Comparison of ENCODE assay signal across 19 cellular contexts in the genomic region with DNA sequence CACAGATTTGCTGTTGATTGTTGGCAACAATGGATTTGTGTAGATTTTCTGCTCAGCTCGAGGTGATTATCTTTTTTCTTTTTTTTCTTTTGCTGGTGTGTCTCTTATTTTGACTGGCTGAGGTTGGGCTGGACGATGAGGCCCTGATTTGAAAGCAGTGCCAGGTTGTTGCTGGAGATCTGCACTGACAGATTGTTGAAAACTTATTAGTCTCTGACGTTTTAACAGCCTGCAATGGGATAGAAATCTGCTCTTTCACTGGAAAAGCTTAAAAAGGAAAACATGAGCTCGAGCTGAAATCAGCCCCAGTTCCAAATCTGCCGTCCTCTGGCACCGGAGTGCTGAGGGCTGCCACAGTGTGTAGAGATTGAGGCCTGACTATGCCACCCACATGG.
DNase-seq lines count a peak whose midpoint lies in the region; ATAC-seq and TF ChIP-seq lines count a peak whose summit lies in the region.
"Had no signal": no experiment of that assay in that cellular context is flagged by ENCODE, and none has a peak within 500 bp of the region (broad histone marks: within the 10 kb centered on the region; RNA-seq: fewer than 3 reads in every experiment).

No MANE protein-coding gene starts in this region.

- H3K36me3 ChIP-seq in gastrocnemius medialis: no peaks in the 10 kb centered on the region
- H3K36me3 ChIP-seq in CD4-positive, alpha-beta memory T cell (ENCODE audit: insufficient read depth, low read length): no peaks in the 10 kb centered on the region

- intact Hi-C loops in left ventricle myocardium superior (cut with micrococcal nuclease) (no loop called here), gastrocnemius medialis (cut with DNase I; ENCODE audit: low total_unique reads) (loop anchor here (10.0 kb wide), 1 partner anchor 404 kb away; no protein-coding TSS in a partner anchor)
- intact Hi-C loops in CD4-positive, alpha-beta memory T cell (cut with micrococcal nuclease): no loop called here

- TF ChIP-seq POLR2A in gastrocnemius medialis (IDR thresholded peaks at IDR 0.05): no peak

- in situ Hi-C loops in gastrocnemius medialis (cut with MboI; ENCODE audit: low sequenced_read_pairs in 4 of 4): loop anchor here (25.0 kb wide), 1 partner anchor 402 kb away; no protein-coding TSS in a partner anchor

- ATAC-seq in left ventricle myocardium superior (peak; percentile 76), gastrocnemius medialis (peak in 1 of 2 donors; percentile 21), HG02763 (IDR thresholded peaks at IDR 0.05; ENCODE audit: unreplicated experiment) (no peak)
- ATAC-seq: activated CD4-positive, CD25-positive, alpha-beta regulatory T cell treated with anti-CD3 and anti-CD28 coated beads, Interleukin-2, amount 50 U/mL, for 24 hours; foreskin keratinocyte; T-cell had no signal

- DNase-seq in D341Med (ENCODE audit: low spot score) (peak; percentile 25), cerebellar cortex (ENCODE audit: low spot score) (peak; percentile 70), left ventricle myocardium superior (peak; percentile 37), gastrocnemius medialis (peak in 1 of 2 donors; percentile 22), retina (no peak), 8988T (no peak)
- DNase-seq in CD4-positive, alpha-beta memory T cell: no peak
- DNase-seq: CD8-positive, alpha-beta memory T cell; cortex of kidney; foreskin keratinocyte; GF-D8; NCI-H1048; NCI-H226; stimulated activated naive CD4-positive, alpha-beta T cell; T-cell had no signal

- H3K4me3 Mint-ChIP-seq in CD4-positive, alpha-beta memory T cell: no peak overlapping the region
- H3K4me3 Mint-ChIP-seq: activated naive CD8-positive, alpha-beta T cell; CD8-positive, alpha-beta memory T cell; T-cell had no signal

- H3K4me3 ChIP-seq in gastrocnemius medialis: peak overlapping the region in 3 of 4 donors; percentile 38 to 55 (median 40)
- no peak overlapping the region for H3K4me3 ChIP-seq in CD4-positive, alpha-beta memory T cell (ENCODE audit: low read length in 2 of 2)

- no peaks in the 10 kb centered on the region for H3K36me3 Mint-ChIP-seq in CD4-positive, alpha-beta memory T cell
- H3K36me3 Mint-ChIP-seq: activated naive CD8-positive, alpha-beta T cell; CD8-positive, alpha-beta memory T cell; IgD-negative memory B cell; T-cell had no signal

- TF ChIP-seq CTCF in gastrocnemius medialis (IDR thresholded peaks at IDR 0.05 in 4 of 5, conservative IDR thresholded peaks at IDR 0.05 in 1 of 5): no peak

- CTCF ChIA-PET in CD4-positive, alpha-beta memory T cell (lab: Charles Lee; ENCODE audit: partially characterized antibody): interaction anchor here (0.9 to 1.5 kb wide), 4 partner anchors 9 to 29 kb away, joined by 3 to 4 read pairs (median 4); no protein-coding TSS in a partner anchor

- H3K27ac ChIP-seq in gastrocnemius medialis: peak overlapping the region; percentile 53 to 76 (median 62)
- no peak overlapping the region for H3K27ac ChIP-seq in CD4-positive, alpha-beta memory T cell (ENCODE audit: low read depth, low read length)
- H3K27ac ChIP-seq: foreskin keratinocyte had no signal

- H3K4me1 ChIP-seq in gastrocnemius medialis: peaks cover 13 to 15% of the 10 kb centered on the region in 2 donors
- no peaks in the 10 kb centered on the region for H3K4me1 ChIP-seq in CD4-positive, alpha-beta memory T cell (ENCODE audit: insufficient read depth, low read length)

- H3K9me3 ChIP-seq in gastrocnemius medialis: no peaks in the 10 kb centered on the region
- H3K9me3 ChIP-seq in CD4-positive, alpha-beta memory T cell (ENCODE audit: control insufficient read depth in 1 of 2, low read length in 2 of 2): no peaks in the 10 kb centered on the region

- H3K27ac Mint-ChIP-seq in CD4-positive, alpha-beta memory T cell: peak overlapping the region in 1 of 7 donors; percentile 13
- H3K27ac Mint-ChIP-seq: activated naive CD8-positive, alpha-beta T cell; IgD-negative memory B cell; T-cell had no signal

- no peaks in the 10 kb centered on the region for H3K4me1 Mint-ChIP-seq in CD4-positive, alpha-beta memory T cell
- H3K4me1 Mint-ChIP-seq: CD8-positive, alpha-beta memory T cell; IgD-negative memory B cell; T-cell had no signal

- H3K27me3 Mint-ChIP-seq in CD4-positive, alpha-beta memory T cell: no peaks in the 10 kb centered on the region
- H3K27me3 Mint-ChIP-seq: activated naive CD8-positive, alpha-beta T cell; IgD-negative memory B cell; T-cell had no signal

- no peaks in the 10 kb centered on the region for H3K27me3 ChIP-seq in gastrocnemius medialis
- H3K27me3 ChIP-seq in CD4-positive, alpha-beta memory T cell (ENCODE audit: insufficient read depth, low read length): peaks cover 4% of the 10 kb centered on the region
- H3K27me3 ChIP-seq: foreskin keratinocyte had no signal

- POLR2A ChIA-PET in CD4-positive, alpha-beta memory T cell (lab: Charles Lee; ENCODE audit: partially characterized antibody): interaction anchor here (1.0 kb wide), 1 partner anchor 13 kb away, joined by 3 read pairs; no protein-coding TSS in a partner anchor

- H3K9me3 Mint-ChIP-seq in CD4-positive, alpha-beta memory T cell: no peaks in the 10 kb centered on the region
- H3K9me3 Mint-ChIP-seq: CD8-positive, alpha-beta memory T cell; IgD-negative memory B cell; T-cell had no signal

Comparison
In these comparisons a context has a peak if more than half of its experiments do, and no peak if none do; other contexts are left out.
1. DNase-seq: peak in D341Med (single experiment), cerebellar cortex (single experiment) and left ventricle myocardium superior (single experiment); none in CD4-positive, alpha-beta memory T cell (0 of 5), retina (single experiment) and 8988T (single experiment).
2. H3K4me3 ChIP-seq: peak in gastrocnemius medialis (3 of 4); none in CD4-positive, alpha-beta memory T cell (0 of 2).